In genomic region chrX:128142745-128143144, GRCh38 we compare ENCODE assay signal across 8 cellular contexts.
"Had no signal": no experiment of that assay in that cellular context is flagged by ENCODE, and none has a peak within 500 bp of the region (broad histone marks: within the 10 kb centered on the region; RNA-seq: fewer than 3 reads in every experiment).

No MANE protein-coding gene starts in this region.

- DNase-seq: GM23248, GOT3, H7, HFFc6, IMR-90 had no signal

- ATAC-seq: HCT116, K562 had no signal

- H3K27ac ChIP-seq: GM23248 had no signal

- FAIRE-seq: HTR-8/SVneo, K562 had no signal
